In genomic region chr12:120480211-120480610, GRCh38 we compare ENCODE assay signal across 1 cellular context.
TF ChIP-seq lines count a peak whose summit lies in the region.

No MANE protein-coding gene starts in this region.

TF ChIP-seq in A549, 52 proteins besides CTCF, POLR2A, EP300 and RAD21:
- TF ChIP-seq RARB (CRISPR knock-in tag; IDR thresholded peaks at IDR 0.05) (no peak), ZSCAN20 (CRISPR knock-in tag; IDR thresholded peaks at IDR 0.05) (no peak), KDM5A (IDR thresholded peaks at IDR 0.05) (no peak), ZC3H11A (IDR thresholded peaks at IDR 0.05) (no peak), REST (IDR thresholded peaks at IDR 0.05) (no peak), NR3C1 (IDR thresholded peaks at IDR 0.05) (no peak), RNF2 (IDR thresholded peaks at IDR 0.05; ENCODE audit: borderline replicate concordance, low read depth) (no peak), SREBF2 (IDR thresholded peaks at IDR 0.05) (no peak), HEYL (CRISPR knock-in tag; IDR thresholded peaks at IDR 0.05) (no peak), MAFK (IDR thresholded peaks at IDR 0.05; ENCODE audit: partially characterized antibody) (no peak), TP53 (CRISPR knock-in tag; IDR thresholded peaks at IDR 0.05) (no peak), MAZ (IDR thresholded peaks at IDR 0.05; ENCODE audit: borderline replicate concordance, low read depth, low read length) (no peak)
- TF ChIP-seq, protein P1, sequence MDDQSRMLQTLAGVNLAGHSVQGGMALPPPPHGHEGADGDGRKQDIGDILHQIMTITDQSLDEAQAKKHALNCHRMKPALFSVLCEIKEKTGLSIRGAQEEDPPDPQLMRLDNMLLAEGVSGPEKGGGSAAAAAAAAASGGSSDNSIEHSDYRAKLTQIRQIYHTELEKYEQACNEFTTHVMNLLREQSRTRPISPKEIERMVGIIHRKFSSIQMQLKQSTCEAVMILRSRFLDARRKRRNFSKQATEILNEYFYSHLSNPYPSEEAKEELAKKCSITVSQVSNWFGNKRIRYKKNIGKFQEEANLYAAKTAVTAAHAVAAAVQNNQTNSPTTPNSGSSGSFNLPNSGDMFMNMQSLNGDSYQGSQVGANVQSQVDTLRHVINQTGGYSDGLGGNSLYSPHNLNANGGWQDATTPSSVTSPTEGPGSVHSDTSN (IDR thresholded peaks at IDR 0.05), result no peak
TF ChIP-seq in A549: peak in this region for 0.
